In the genomic region with DNA sequence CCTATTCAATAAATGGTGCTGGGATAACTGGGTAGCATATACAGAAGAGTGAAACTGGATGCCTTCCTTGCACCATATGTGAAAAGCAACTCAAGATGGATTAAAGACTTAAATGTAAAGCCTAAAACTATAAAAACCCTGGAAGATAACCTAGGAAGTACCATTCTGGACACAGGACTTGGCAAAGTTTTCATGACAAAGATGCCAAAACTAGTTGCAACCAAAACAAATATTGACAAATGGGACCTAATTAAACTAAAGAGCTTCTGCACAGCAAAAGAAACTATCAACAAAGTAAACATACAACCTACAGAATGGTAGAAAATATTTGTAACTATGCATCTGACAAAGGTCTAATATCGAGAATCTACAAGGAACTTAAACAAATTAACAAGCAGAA, we compare ENCODE assay signal across 30 cellular contexts.
DNase-seq lines count a peak whose midpoint lies in the region; ATAC-seq and TF ChIP-seq lines count a peak whose summit lies in the region.
"Had no signal": no experiment of that assay in that cellular context is flagged by ENCODE, and none has a peak within 500 bp of the region (broad histone marks: within the 10 kb centered on the region; RNA-seq: fewer than 3 reads in every experiment).

No MANE protein-coding gene starts in this region.

- H3K4me3 ChIP-seq in LNCaP clone FGC (ENCODE audit: low read depth, low read length) (no peak overlapping the region), testis (no peak overlapping the region), upper lobe of right lung (no peak overlapping the region)
- H3K4me3 ChIP-seq: A549; BLaER1; BLaER1 treated with 17β-estradiol and CSF1 and Interleukin-3, amounts not matched to agents 10 nM and 100 nM had no signal

- no peak for TF ChIP-seq POLR2A in testis (IDR thresholded peaks at IDR 0.05)

- WGBS in testis, 2 donors: 85 to 97% methylated on average over 1 of the region's 1 CpG

- ATAC-seq in upper lobe of right lung: no peak
- ATAC-seq: A549; CD8-positive, alpha-beta T cell had no signal

- H3K9me3 ChIP-seq in testis: no peaks in the 10 kb centered on the region
- no peaks in the 10 kb centered on the region for H3K9me3 ChIP-seq in upper lobe of right lung
- H3K9me3 ChIP-seq: BE2C, Caco-2 had no signal

- intact Hi-C loops in testis (cut with DNase I; ENCODE audit: low total_unique reads) (no loop called here), upper lobe of right lung (cut with DNase I) (no loop called here)

- H3K36me3 ChIP-seq in testis (ENCODE audit: low read depth, missing control alignments): no peaks in the 10 kb centered on the region
- H3K36me3 ChIP-seq in upper lobe of right lung: no peaks in the 10 kb centered on the region
- H3K36me3 ChIP-seq: BE2C; BLaER1; BLaER1 treated with 17β-estradiol and CSF1 and Interleukin-3, amounts not matched to agents 10 nM and 100 nM had no signal

- H3K27ac ChIP-seq in VCaP (peak overlapping the region; percentile 31; the same call in 1 of the 2 replicates), testis (no peak overlapping the region), upper lobe of right lung (no peak overlapping the region)
- H3K27ac ChIP-seq: 22Rv1; A549; BLaER1; BLaER1 treated with 17β-estradiol and CSF1 and Interleukin-3, amounts not matched to agents 10 nM and 100 nM had no signal

- TF ChIP-seq CTCF in LNCaP clone FGC (IDR thresholded peaks at IDR 0.05; ENCODE audit: control insufficient read depth, extremely low read depth, insufficient read depth): no peak
- no peak for TF ChIP-seq CTCF in VCaP (conservative IDR thresholded peaks at IDR 0.05)
- TF ChIP-seq CTCF in testis (IDR thresholded peaks at IDR 0.05): no peak
- TF ChIP-seq CTCF in upper lobe of right lung (IDR thresholded peaks at IDR 0.05): no peak

- H3K4me1 ChIP-seq in testis (no peaks in the 10 kb centered on the region), upper lobe of right lung (no peaks in the 10 kb centered on the region)
- H3K4me1 ChIP-seq: A549; BE2C; BLaER1; BLaER1 treated with 17β-estradiol and CSF1 and Interleukin-3, amounts not matched to agents 10 nM and 100 nM; Caco-2 had no signal

- DNase-seq in NCI-H1105 treated with DMSO at 0.1 percent for 48 hours (lab: John Stamatoyannopoulos, UW) (peak; percentile 2), NCI-H1105 (lab: John Stamatoyannopoulos, UW) (no peak), LNCaP clone FGC (ENCODE audit: low read depth) (peak; percentile 93), testis (no peak), upper lobe of right lung (no peak)
- DNase-seq: 8988T; ACHN; AML-193; BE2C; C1 segment of cervical spinal cord; Caco-2; Calu3; CD4-positive, alpha-beta memory T cell; CD4-positive, alpha-beta T cell; CD4-positive, CD25-positive, alpha-beta regulatory T cell; CD8-positive, alpha-beta memory T cell; CD8-positive, alpha-beta T cell; COR-L47; DMS 273 treated with DMSO at 0.1 percent for 48 hours; DMS153; DMS53; DMS79; DMS79 treated with DMSO at 0.1 percent for 48 hours; DND-41; EL had no signal

- H3K27me3 ChIP-seq in testis: no peaks in the 10 kb centered on the region
- peaks cover 3% of the 10 kb centered on the region for H3K27me3 ChIP-seq in upper lobe of right lung
- H3K27me3 ChIP-seq: BE2C; BLaER1; BLaER1 treated with 17β-estradiol and CSF1 and Interleukin-3, amounts not matched to agents 10 nM and 100 nM had no signal

Comparison
In these comparisons a context has a peak if more than half of its experiments do, and no peak if none do; other contexts are left out.
1. DNase-seq: peak in NCI-H1105 treated with DMSO at 0.1 percent for 48 hours (single experiment) and LNCaP clone FGC (single experiment); none in NCI-H1105 (single experiment), testis (single experiment) and upper lobe of right lung (single experiment).